Comparison of ENCODE assay signal across 1 cellular context in the genomic region with DNA sequence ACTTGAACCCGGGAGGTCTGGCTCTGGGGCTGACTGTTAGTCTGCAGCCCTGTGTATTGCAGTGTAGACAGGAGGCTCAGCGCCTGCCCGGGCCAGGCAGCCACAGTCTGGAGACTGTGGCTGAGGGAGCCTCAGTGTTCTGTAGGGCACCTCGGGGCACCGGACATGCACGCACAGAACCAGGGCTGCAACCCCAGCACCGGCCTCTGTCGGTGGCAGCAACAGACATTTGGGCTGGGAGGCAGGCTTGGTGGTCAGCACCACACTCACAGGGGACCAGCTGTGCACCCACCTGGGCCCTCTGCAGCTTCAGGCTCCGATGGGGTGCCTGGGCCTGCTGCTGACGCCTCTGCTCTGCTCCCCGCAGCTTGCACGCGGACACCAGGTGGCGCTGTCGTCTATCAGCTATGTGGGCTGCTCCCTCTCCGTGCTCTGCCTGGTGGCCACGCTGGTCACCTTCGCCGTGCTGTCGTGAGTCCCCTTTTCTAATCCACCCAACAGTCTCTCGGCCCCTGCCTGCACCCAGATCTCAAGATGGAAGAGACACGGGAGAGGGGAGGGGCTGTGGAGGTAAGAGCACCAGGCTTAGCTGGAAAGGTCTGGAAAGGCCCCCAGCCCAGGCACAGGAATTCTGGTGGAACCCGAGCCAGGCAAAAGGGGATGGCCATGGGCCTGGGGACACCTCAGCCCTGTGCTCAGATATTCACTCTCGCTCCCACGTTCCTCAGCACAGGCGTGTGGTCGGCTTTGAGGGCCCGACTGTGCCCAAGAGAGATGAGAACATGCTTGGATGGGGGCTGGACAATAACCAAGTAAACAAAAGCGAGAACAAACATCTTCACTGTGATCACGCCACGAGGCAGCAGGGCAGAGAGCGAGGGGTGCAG.
TF ChIP-seq lines count a peak whose summit lies in the region.

No MANE protein-coding gene starts in this region.

TF ChIP-seq in HepG2, 621 proteins besides CTCF, POLR2A, EP300 and RAD21 (continued from another document and continues in another):
- TF ChIP-seq, protein P1, sequence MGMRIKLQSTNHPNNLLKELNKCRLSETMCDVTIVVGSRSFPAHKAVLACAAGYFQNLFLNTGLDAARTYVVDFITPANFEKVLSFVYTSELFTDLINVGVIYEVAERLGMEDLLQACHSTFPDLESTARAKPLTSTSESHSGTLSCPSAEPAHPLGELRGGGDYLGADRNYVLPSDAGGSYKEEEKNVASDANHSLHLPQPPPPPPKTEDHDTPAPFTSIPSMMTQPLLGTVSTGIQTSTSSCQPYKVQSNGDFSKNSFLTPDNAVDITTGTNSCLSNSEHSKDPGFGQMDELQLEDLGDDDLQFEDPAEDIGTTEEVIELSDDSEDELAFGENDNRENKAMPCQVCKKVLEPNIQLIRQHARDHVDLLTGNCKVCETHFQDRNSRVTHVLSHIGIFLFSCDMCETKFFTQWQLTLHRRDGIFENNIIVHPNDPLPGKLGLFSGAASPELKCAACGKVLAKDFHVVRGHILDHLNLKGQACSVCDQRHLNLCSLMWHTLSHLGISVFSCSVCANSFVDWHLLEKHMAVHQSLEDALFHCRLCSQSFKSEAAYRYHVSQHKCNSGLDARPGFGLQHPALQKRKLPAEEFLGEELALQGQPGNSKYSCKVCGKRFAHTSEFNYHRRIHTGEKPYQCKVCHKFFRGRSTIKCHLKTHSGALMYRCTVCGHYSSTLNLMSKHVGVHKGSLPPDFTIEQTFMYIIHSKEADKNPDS (CRISPR knock-in tag; IDR thresholded peaks at IDR 0.05), result no peak
- TF ChIP-seq, protein P2, sequence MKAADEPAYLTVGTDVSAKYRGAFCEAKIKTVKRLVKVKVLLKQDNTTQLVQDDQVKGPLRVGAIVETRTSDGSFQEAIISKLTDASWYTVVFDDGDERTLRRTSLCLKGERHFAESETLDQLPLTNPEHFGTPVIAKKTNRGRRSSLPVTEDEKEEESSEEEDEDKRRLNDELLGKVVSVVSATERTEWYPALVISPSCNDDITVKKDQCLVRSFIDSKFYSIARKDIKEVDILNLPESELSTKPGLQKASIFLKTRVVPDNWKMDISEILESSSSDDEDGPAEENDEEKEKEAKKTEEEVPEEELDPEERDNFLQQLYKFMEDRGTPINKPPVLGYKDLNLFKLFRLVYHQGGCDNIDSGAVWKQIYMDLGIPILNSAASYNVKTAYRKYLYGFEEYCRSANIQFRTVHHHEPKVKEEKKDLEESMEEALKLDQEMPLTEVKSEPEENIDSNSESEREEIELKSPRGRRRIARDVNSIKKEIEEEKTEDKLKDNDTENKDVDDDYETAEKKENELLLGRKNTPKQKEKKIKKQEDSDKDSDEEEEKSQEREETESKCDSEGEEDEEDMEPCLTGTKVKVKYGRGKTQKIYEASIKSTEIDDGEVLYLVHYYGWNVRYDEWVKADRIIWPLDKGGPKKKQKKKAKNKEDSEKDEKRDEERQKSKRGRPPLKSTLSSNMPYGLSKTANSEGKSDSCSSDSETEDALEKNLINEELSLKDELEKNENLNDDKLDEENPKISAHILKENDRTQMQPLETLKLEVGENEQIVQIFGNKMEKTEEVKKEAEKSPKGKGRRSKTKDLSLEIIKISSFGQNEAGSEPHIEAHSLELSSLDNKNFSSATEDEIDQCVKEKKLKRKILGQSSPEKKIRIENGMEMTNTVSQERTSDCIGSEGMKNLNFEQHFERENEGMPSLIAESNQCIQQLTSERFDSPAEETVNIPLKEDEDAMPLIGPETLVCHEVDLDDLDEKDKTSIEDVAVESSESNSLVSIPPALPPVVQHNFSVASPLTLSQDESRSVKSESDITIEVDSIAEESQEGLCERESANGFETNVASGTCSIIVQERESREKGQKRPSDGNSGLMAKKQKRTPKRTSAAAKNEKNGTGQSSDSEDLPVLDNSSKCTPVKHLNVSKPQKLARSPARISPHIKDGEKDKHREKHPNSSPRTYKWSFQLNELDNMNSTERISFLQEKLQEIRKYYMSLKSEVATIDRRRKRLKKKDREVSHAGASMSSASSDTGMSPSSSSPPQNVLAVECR (CRISPR knock-in tag; IDR thresholded peaks at IDR 0.05; ENCODE audit: borderline replicate concordance), result no peak
- TF ChIP-seq SMARCE1 (IDR thresholded peaks at IDR 0.05; ENCODE audit: borderline replicate concordance) (no peak), ARID5B (CRISPR knock-in tag; IDR thresholded peaks at IDR 0.05) (no peak), ZNF878 (CRISPR knock-in tag; IDR thresholded peaks at IDR 0.05) (no peak), ZNF660 (CRISPR knock-in tag; IDR thresholded peaks at IDR 0.05; ENCODE audit: borderline replicate concordance, low read depth) (no peak), HIVEP1 (CRISPR knock-in tag; IDR thresholded peaks at IDR 0.05) (no peak), NFIB (CRISPR knock-in tag; IDR thresholded peaks at IDR 0.05; ENCODE audit: borderline replicate concordance) (no peak), XRCC5 (optimal IDR thresholded peaks at IDR 0.05; ENCODE audit: low read length) (peak; percentile 75), RFXANK (CRISPR knock-in tag; IDR thresholded peaks at IDR 0.05) (no peak), PBX2 (CRISPR knock-in tag; IDR thresholded peaks at IDR 0.05) (no peak), TEF (CRISPR knock-in tag; IDR thresholded peaks at IDR 0.05) (no peak), ZNF773 (CRISPR knock-in tag; IDR thresholded peaks at IDR 0.05; ENCODE audit: borderline replicate concordance) (peak; percentile 27; the same call in 1 of the 2 replicates), ZSCAN30 (CRISPR knock-in tag; IDR thresholded peaks at IDR 0.05) (no peak), ZNF180 (CRISPR knock-in tag; IDR thresholded peaks at IDR 0.05; ENCODE audit: borderline replicate concordance, low read depth) (no peak), SIN3B (IDR thresholded peaks at IDR 0.05; ENCODE audit: low read length) (no peak), KDM2A (CRISPR knock-in tag; IDR thresholded peaks at IDR 0.05; ENCODE audit: borderline replicate concordance, low read depth) (peak; percentile 49; the same call in 1 of the 2 replicates), FOXC1 (CRISPR knock-in tag; IDR thresholded peaks at IDR 0.05; ENCODE audit: borderline replicate concordance) (no peak), HNRNPK (IDR thresholded peaks at IDR 0.05; ENCODE audit: low read depth, low read length, poor library complexity, severe bottlenecking) (no peak), SNRNP70 (IDR thresholded peaks at IDR 0.05; ENCODE audit: low read depth, low read length) (no peak), ATF6 (CRISPR knock-in tag; conservative IDR thresholded peaks at IDR 0.05) (no peak), HES4 (CRISPR knock-in tag; IDR thresholded peaks at IDR 0.05; ENCODE audit: borderline replicate concordance) (0 out of 2 replicates have a peak, but pooled peaks have one; percentile 21), ZNF737 (CRISPR knock-in tag; IDR thresholded peaks at IDR 0.05; ENCODE audit: borderline replicate concordance) (no peak), GZF1 (CRISPR knock-in tag; IDR thresholded peaks at IDR 0.05) (no peak), SALL1 (CRISPR knock-in tag; IDR thresholded peaks at IDR 0.05) (peak; percentile 73), RXRA (CRISPR knock-in tag; IDR thresholded peaks at IDR 0.05) (0 out of 2 replicates have a peak, but pooled peaks have one; percentile 32), ZNF782 (CRISPR knock-in tag; IDR thresholded peaks at IDR 0.05; ENCODE audit: borderline replicate concordance) (no peak), NBN (conservative IDR thresholded peaks at IDR 0.05) (no peak), FIP1L1 (IDR thresholded peaks at IDR 0.05; ENCODE audit: borderline replicate concordance, insufficient read depth, low read depth, low read length) (no peak), ZBTB3 (CRISPR knock-in tag; IDR thresholded peaks at IDR 0.05; ENCODE audit: borderline replicate concordance, low read depth) (no peak), ZNF263 (CRISPR knock-in tag; IDR thresholded peaks at IDR 0.05) (peak; percentile 55), PPARG (CRISPR knock-in tag; conservative IDR thresholded peaks at IDR 0.05) (no peak), ZNF891 (CRISPR knock-in tag; IDR thresholded peaks at IDR 0.05) (no peak), STAG1 (CRISPR knock-in tag; IDR thresholded peaks at IDR 0.05) (peak; percentile 94), GTF2F1 (IDR thresholded peaks at IDR 0.05; ENCODE audit: low read length) (no peak), ZNF30 (CRISPR knock-in tag; IDR thresholded peaks at IDR 0.05) (no peak), POGZ (CRISPR knock-in tag; IDR thresholded peaks at IDR 0.05) (no peak), NFKBIZ (CRISPR knock-in tag; IDR thresholded peaks at IDR 0.05) (no peak), ZNF382 (CRISPR knock-in tag; IDR thresholded peaks at IDR 0.05; ENCODE audit: borderline replicate concordance) (no peak), TBL1XR1 (IDR thresholded peaks at IDR 0.05; ENCODE audit: borderline replicate concordance, low read length, partially characterized antibody) (peak; percentile 16)
- TF ChIP-seq, protein P3, sequence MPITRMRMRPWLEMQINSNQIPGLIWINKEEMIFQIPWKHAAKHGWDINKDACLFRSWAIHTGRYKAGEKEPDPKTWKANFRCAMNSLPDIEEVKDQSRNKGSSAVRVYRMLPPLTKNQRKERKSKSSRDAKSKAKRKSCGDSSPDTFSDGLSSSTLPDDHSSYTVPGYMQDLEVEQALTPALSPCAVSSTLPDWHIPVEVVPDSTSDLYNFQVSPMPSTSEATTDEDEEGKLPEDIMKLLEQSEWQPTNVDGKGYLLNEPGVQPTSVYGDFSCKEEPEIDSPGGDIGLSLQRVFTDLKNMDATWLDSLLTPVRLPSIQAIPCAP (CRISPR knock-in tag; IDR thresholded peaks at IDR 0.05; ENCODE audit: low read depth), result no peak
- TF ChIP-seq, protein P4, sequence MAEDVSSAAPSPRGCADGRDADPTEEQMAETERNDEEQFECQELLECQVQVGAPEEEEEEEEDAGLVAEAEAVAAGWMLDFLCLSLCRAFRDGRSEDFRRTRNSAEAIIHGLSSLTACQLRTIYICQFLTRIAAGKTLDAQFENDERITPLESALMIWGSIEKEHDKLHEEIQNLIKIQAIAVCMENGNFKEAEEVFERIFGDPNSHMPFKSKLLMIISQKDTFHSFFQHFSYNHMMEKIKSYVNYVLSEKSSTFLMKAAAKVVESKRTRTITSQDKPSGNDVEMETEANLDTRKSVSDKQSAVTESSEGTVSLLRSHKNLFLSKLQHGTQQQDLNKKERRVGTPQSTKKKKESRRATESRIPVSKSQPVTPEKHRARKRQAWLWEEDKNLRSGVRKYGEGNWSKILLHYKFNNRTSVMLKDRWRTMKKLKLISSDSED (CRISPR knock-in tag; IDR thresholded peaks at IDR 0.05), result no peak
- TF ChIP-seq, protein P5, sequence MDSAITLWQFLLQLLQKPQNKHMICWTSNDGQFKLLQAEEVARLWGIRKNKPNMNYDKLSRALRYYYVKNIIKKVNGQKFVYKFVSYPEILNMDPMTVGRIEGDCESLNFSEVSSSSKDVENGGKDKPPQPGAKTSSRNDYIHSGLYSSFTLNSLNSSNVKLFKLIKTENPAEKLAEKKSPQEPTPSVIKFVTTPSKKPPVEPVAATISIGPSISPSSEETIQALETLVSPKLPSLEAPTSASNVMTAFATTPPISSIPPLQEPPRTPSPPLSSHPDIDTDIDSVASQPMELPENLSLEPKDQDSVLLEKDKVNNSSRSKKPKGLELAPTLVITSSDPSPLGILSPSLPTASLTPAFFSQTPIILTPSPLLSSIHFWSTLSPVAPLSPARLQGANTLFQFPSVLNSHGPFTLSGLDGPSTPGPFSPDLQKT (CRISPR knock-in tag; IDR thresholded peaks at IDR 0.05; ENCODE audit: borderline replicate concordance), result no peak
